2 cellular contexts compared by ENCODE assay signal in the genomic region with DNA sequence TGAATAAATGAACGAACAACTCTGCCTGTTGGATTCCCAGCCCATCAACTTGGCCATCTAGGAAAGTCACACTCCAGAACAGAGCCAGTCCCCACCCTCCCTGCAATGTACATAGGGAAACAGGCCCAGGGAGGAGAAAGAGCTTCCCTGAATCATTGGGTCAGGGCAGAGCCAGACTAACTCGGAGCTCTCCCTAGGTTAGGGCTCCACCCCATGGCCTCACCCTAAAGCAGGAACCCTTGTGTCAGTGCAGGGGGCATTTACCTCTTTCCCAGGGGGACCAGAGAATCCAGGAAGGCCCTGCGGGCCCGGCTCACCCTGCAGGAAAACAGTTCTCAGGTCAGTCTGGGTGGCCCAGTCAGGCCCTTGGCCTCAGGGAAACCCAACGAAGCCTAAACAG.
TF ChIP-seq lines count a peak whose summit lies in the region.

No MANE protein-coding gene starts in this region.

TF ChIP-seq in IMR-90, 13 proteins besides CTCF, POLR2A, EP300 and RAD21:
- TF ChIP-seq CHD1 (IDR thresholded peaks at IDR 0.05; ENCODE audit: low read depth, low read length): no peak
- TF ChIP-seq, protein P1, sequence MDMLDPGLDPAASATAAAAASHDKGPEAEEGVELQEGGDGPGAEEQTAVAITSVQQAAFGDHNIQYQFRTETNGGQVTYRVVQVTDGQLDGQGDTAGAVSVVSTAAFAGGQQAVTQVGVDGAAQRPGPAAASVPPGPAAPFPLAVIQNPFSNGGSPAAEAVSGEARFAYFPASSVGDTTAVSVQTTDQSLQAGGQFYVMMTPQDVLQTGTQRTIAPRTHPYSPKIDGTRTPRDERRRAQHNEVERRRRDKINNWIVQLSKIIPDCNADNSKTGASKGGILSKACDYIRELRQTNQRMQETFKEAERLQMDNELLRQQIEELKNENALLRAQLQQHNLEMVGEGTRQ (IDR thresholded peaks at IDR 0.05; ENCODE audit: low read depth, low read length): no peak

TF ChIP-seq in liver, 16 proteins besides CTCF, POLR2A, EP300 and RAD21:
- no peak for TF ChIP-seq SP1 (IDR thresholded peaks at IDR 0.05)
- no peak for TF ChIP-seq TAF1 (conservative IDR thresholded peaks at IDR 0.05)
- TF ChIP-seq, protein P2, sequence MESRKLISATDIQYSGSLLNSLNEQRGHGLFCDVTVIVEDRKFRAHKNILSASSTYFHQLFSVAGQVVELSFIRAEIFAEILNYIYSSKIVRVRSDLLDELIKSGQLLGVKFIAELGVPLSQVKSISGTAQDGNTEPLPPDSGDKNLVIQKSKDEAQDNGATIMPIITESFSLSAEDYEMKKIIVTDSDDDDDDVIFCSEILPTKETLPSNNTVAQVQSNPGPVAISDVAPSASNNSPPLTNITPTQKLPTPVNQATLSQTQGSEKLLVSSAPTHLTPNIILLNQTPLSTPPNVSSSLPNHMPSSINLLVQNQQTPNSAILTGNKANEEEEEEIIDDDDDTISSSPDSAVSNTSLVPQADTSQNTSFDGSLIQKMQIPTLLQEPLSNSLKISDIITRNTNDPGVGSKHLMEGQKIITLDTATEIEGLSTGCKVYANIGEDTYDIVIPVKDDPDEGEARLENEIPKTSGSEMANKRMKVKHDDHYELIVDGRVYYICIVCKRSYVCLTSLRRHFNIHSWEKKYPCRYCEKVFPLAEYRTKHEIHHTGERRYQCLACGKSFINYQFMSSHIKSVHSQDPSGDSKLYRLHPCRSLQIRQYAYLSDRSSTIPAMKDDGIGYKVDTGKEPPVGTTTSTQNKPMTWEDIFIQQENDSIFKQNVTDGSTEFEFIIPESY (IDR thresholded peaks at IDR 0.05): no peak
TF ChIP-seq in liver: peak in this region for 0.
